ENCODE assay signal across 35 cellular contexts in genomic region chr14:50978521-50978871, GRCh38. TPM values are rescaled to one million over a fixed set of nuclear protein-coding genes. Genes with fewer than 3 reads are reported as not detected.
DNase-seq lines count a peak whose midpoint lies in the region; ATAC-seq, FAIRE-seq and TF ChIP-seq lines count a peak whose summit lies in the region.
"Had no signal": no experiment of that assay in that cellular context is flagged by ENCODE, and none has a peak within 500 bp of the region (broad histone marks: within the 10 kb centered on the region; RNA-seq: fewer than 3 reads in every experiment).

No MANE protein-coding gene starts in this region.

- no peaks in the 10 kb centered on the region for H3K36me3 ChIP-seq in GM12878 (ENCODE audit: control insufficient read depth in 2 of 2, insufficient read depth in 2 of 2, low read length in 1 of 2)
- H3K36me3 ChIP-seq in skeletal muscle tissue (ENCODE audit: control insufficient read depth in 3 of 3, insufficient read depth in 3 of 3, low read length in 3 of 3): no peaks in the 10 kb centered on the region
- H3K36me3 ChIP-seq: ascending aorta, colonic mucosa, HAP-1, neutrophil, right lobe of liver, SJCRH30, tibial artery had no signal

- no peaks in the 10 kb centered on the region for H4K20me1 ChIP-seq in GM12878 (ENCODE audit: control insufficient read depth, insufficient read depth)

- SMC1A ChIA-PET in GM12878 (lab: Charles Lee; ENCODE audit: uncharacterized antibody, unreplicated experiment): interaction anchor here (1.6 kb wide), 1 partner anchor 119 kb away, joined by 4 read pairs; no protein-coding TSS in a partner anchor

- H2AFZ ChIP-seq in GM12878 (ENCODE audit: control insufficient read depth, low read depth, low read length): no peak overlapping the region

- POLR2A ChIA-PET in GM12878 (lab: Charles Lee): no interaction called here

- DNase-seq in GM12878 (ENCODE audit: low read depth, low spot score) (no peak), DMS 273 (lab: John Stamatoyannopoulos, UW; ENCODE audit: unreplicated experiment) (no peak), NCI-H2171 treated with DMSO at 0.1 percent for 48 hours (lab: John Stamatoyannopoulos, UW) (no peak), SKM-1 treated with dmso at 0.1 percent for 144 hours (lab: John Stamatoyannopoulos, UW; ENCODE audit: unreplicated experiment) (no peak)
- DNase-seq in activated CD4-positive, alpha-beta T cell treated with anti-CD3 and anti-CD28 coated beads for 48 hours: no peak
- DNase-seq: ACHN; activated CD4-positive, alpha-beta T cell treated with anti-CD3 and anti-CD28 coated beads, Interleukin-2, amount 50 U/mL, for 1 hour; activated gamma-delta T cell; activated naive CD8-positive, alpha-beta T cell treated with anti-CD3 and anti-CD28 coated beads, Interleukin-2, amount 10 ng/mL, durations not matched to agents 7 days and 5 days; activated T-cell treated with anti-CD3 and anti-CD28 coated beads, Interleukin-2, amount 50 U/mL, for 24 hours; colonic mucosa; DMS153; effector CD4-positive, alpha-beta T cell; hypothalamus; left colon; mesenchymal stem cell; NCI-H1436; NCI-H2081 treated with DMSO at 0.1 percent for 48 hours; NCI-H226; NCI-H526 treated with DMSO at 0.1 percent for 48 hours; posterior cingulate gyrus; right lobe of liver; SJCRH30; stimulated activated CD4-positive, alpha-beta T cell treated with anti-CD3 and anti-CD28 coated beads, Interleukin-12 subunit alpha, Interleukin-12 subunit beta, amount 100 ng/mL, for 4 hours; stimulated activated CD4-positive, alpha-beta T cell treated with anti-CD3 and anti-CD28 coated beads, Interleukin-2, amount 100 ng/mL, for 48 hours; T-helper 1 cell; tibial artery had no signal

- H3K9me3 ChIP-seq in GM12878 (replicated peaks; ENCODE audit: control insufficient read depth, insufficient read depth, low read length): no peaks in the 10 kb centered on the region
- H3K9me3 ChIP-seq in skeletal muscle tissue (ENCODE audit: control insufficient read depth in 3 of 3, low read length in 3 of 3): no peaks in the 10 kb centered on the region
- H3K9me3 ChIP-seq: ascending aorta, colonic mucosa, HAP-1, neutrophil, right lobe of liver, SJCRH30, tibial artery had no signal

- intact Hi-C loops in GM12878 (cut with micrococcal nuclease; ENCODE audit: unreplicated experiment): no loop called here

- no peak for TF ChIP-seq CTCF in GM12878 (IDR thresholded peaks at IDR 0.05 in 2 of 3, conservative IDR thresholded peaks at IDR 0.05 in 1 of 3; ENCODE audit: control insufficient read depth in 2 of 3, extremely low read depth in 1 of 3, insufficient read depth in 1 of 3, low read depth in 3 of 3, low read length in 3 of 3)

- H3K79me2 ChIP-seq in GM12878 (ENCODE audit: control insufficient read depth, insufficient read depth, low read length): no peaks in the 10 kb centered on the region

- ATAC-seq in GM18907 (IDR thresholded peaks at IDR 0.05; ENCODE audit: unreplicated experiment) (peak; percentile 16), HG02763 (IDR thresholded peaks at IDR 0.05; ENCODE audit: unreplicated experiment) (peak; percentile 4), GM12878 (peak; percentile 31)
- ATAC-seq: left colon, WTC11 had no signal

- H3K4me3 ChIP-seq in GM12878 (no peak overlapping the region), skeletal muscle tissue (ENCODE audit: low read length in 3 of 3) (peak overlapping the region in 2 of 3 donors; percentile 1 to 17)
- H3K4me3 ChIP-seq: ascending aorta, colonic mucosa, HAP-1, right lobe of liver, SJCRH30, tibial artery had no signal

- TF ChIP-seq EP300 in GM12878 (IDR thresholded peaks at IDR 0.05; ENCODE audit: borderline replicate concordance in 1 of 2, control insufficient read depth in 1 of 2, low read depth in 2 of 2, low read length in 2 of 2): no peak

- peak overlapping the region; percentile 20; the same call in 1 of the 2 replicates for H3K4me2 ChIP-seq in GM12878 (ENCODE audit: control insufficient read depth, insufficient read depth)

- H3K9ac ChIP-seq in GM12878 (ENCODE audit: control insufficient read depth, insufficient read depth, low read length): no peak overlapping the region
- H3K9ac ChIP-seq in skeletal muscle tissue (ENCODE audit: low read depth in 1 of 3, low read length in 3 of 3): no peak overlapping the region

- WGBS in GM12878 (ENCODE audit: insufficient coverage, insufficient replicate concordance, low lambda C conversion rate, missing lambda C conversion rate): 96% methylated on average over 4 of the region's 4 CpGs

- peaks cover 23% of the 10 kb centered on the region for H3K4me1 ChIP-seq in GM12878 (ENCODE audit: control insufficient read depth, insufficient read depth, low read length)
- H3K4me1 ChIP-seq in skeletal muscle tissue (ENCODE audit: control insufficient read depth in 3 of 3, insufficient read depth in 3 of 3, low read length in 3 of 3): peaks cover 16 to 32% (median 18%) of the 10 kb centered on the region in 3 donors
- H3K4me1 ChIP-seq: ascending aorta, colonic mucosa, right lobe of liver, SJCRH30, tibial artery had no signal

- no TSS peak for BruUV-seq in GM12878 (replicated peaks; lab: Mats Ljungman, UMichigan)

- RAD21 ChIA-PET in GM12878 (lab: Charles Lee; ENCODE audit: unreplicated experiment): no interaction called here

- H3K27me3 ChIP-seq in GM12878 (replicated peaks in 1 of 2; ENCODE audit: control insufficient read depth in 2 of 2, insufficient read depth in 2 of 2, low read length in 1 of 2): no peaks in the 10 kb centered on the region
- no peaks in the 10 kb centered on the region for H3K27me3 ChIP-seq in skeletal muscle tissue (ENCODE audit: control insufficient read depth in 3 of 3, insufficient read depth in 3 of 3, low read length in 3 of 3)
- H3K27me3 ChIP-seq: ascending aorta, colonic mucosa, neutrophil, right lobe of liver, SJCRH30, tibial artery had no signal

- no peak overlapping the region for H3K27ac ChIP-seq in GM12878 (ENCODE audit: control insufficient read depth, insufficient read depth)
- peak overlapping the region; percentile 69 for H3K27ac ChIP-seq in skeletal muscle tissue (ENCODE audit: low read depth, low read length)
- H3K27ac ChIP-seq: ascending aorta, colonic mucosa, epithelial cell of prostate, neutrophil, right lobe of liver, SJCRH30, tibial artery had no signal

- no peak for TF ChIP-seq RAD21 in GM12878 (IDR thresholded peaks at IDR 0.05; ENCODE audit: insufficient read depth, low read depth, low read length)

- FAIRE-seq in GM12878 (lab: Jason Lieb, UNC): no peak

- CTCF ChIA-PET in GM12878 (lab: Yijun Ruan, JAX): interaction anchor here (1.1 kb wide), 1 partner anchor 9 kb away, joined by 3 read pairs; no protein-coding TSS in a partner anchor

- no peak for TF ChIP-seq POLR2A in GM12878 (IDR thresholded peaks at IDR 0.05; ENCODE audit: low read depth, low read length)

- in situ Hi-C loops in GM12878 (cut with MboI): no loop called here

TF ChIP-seq in GM12878, 131 proteins besides CTCF, POLR2A, EP300 and RAD21:
- no peak for TF ChIP-seq NFYA (IDR thresholded peaks at IDR 0.05; ENCODE audit: borderline replicate concordance, low read depth, low read length)
- no peak for TF ChIP-seq PML (IDR thresholded peaks at IDR 0.05; ENCODE audit: low read length)

RNA-seq across cellular contexts. Expression of gene PYGL, which starts 34.2 kb away (rescaled TPM):
- total RNA-seq in GM12878 (2013; cell fraction: nucleolus; rRNA removed): 0.39 TPM in 1 of 2 replicates, not detected in the other
- total RNA-seq in GM12878 (2014; rRNA removed): 1.3 and 1.4 TPM in 2 replicates
- total RNA-seq in GM12878 (2014; rRNA removed; fragmentation: Illumina TruSeq; extraction: Trizol): 0.55 and 0.76 TPM in 2 replicates
- 1.1 and 1.4 TPM in 2 replicates for total RNA-seq in GM12878 (2021)
- 0.35 TPM for polyA plus RNA-seq in GM12878 (2011; ENCODE audit: low read depth)
- 0.05 and 0.09 TPM in 2 replicates for polyA plus RNA-seq in GM12878 (2011; rRNA removed)
- polyA plus RNA-seq in GM12878 (2011; cell fraction: cytosol; rRNA removed): 0.03 and 0.05 TPM in 2 replicates
- 0.03 TPM in 1 of 2 replicates, not detected in the other for polyA plus RNA-seq in GM12878 (2011; cell fraction: nucleus; rRNA removed)
- polyA plus RNA-seq in GM12878 (2012): 0.66 and 1.2 TPM in 2 replicates
- 0.66 and 2.0 TPM in 2 replicates for polyA plus RNA-seq in GM12878 (2014; fragmentation: Illumina TruSeq; extraction: Trizol)
- polyA plus RNA-seq in GM12878 (2014; fragmentation: Nextera tagmentation; extraction: Ambion mirVana): under 1 TPM; 0.43 to 0.88 TPM
- 0.48 and 0.59 TPM in 2 replicates for polyA plus RNA-seq in GM12878 (2014; rRNA removed)
- 1 to 10 TPM in 1 of 2 experiments, under 1 TPM in 1; 0.82 to 1.3 TPM for polyA plus RNA-seq in GM12878 (2016; fragmentation: Nextera tagmentation; extraction: Ambion mirVana)
- not detected in 2 replicates for polyA minus RNA-seq in GM12878 (2011; rRNA and poly(A)+ RNA removed)
- 0.62 TPM in 1 of 2 replicates, not detected in the other for polyA minus RNA-seq in GM12878 (2011; cell fraction: cytosol; rRNA and poly(A)+ RNA removed)
- not detected in 2 replicates for polyA minus RNA-seq in GM12878 (2011; cell fraction: nucleus; rRNA and poly(A)+ RNA removed)
- total RNA-seq in skeletal muscle tissue: 32.9 TPM

Comparison
In these comparisons a context has a peak if more than half of its experiments do, and no peak if none do; other contexts are left out.
1. RNA of gene PYGL, which starts 34.2 kb away (total RNA-seq): 32.9 TPM in skeletal muscle tissue (single experiment); 0.39 to 1.4 TPM in GM12878; every median in the first group is over 10 times any median in the second.
2. Peak in every context shown above with its lines, with median percentiles within 50 percentile points of each other: ATAC-seq.